In the genomic region with DNA sequence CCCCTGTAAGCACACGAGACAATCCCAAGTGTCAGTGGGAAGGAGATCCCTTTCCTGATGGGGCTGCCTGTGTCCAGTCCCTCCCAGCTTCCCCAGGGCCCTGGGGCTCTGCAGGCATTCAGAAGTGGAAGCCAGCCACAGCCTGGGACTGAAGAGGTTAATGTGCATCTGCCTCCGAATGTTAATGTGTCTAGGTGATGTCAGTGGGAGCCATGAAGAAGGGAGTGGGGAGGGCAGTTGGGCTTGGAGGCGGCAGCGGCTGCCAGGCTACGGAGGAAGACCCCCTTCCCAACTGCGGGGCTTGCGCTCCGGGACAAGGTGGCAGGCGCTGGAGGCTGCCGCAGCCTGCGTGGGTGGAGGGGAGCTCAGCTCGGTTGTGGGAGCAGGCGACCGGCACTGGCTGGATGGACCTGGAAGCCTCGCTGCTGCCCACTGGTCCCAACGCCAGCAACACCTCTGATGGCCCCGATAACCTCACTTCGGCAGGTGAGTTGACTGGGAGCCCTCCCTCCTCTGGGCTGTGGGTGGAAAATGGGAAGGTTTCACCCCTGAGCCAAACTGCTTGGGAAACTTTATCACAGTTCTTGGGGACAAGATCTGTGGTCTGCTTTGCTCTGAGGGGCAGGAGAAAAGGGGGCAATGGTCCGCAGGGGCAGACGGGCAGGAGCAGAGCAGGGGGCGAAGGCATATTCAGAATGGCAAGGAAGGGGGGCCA, we compare ENCODE assay signal across 12 cellular contexts. TPM values are rescaled to one million over a fixed set of nuclear protein-coding genes. Genes with fewer than 3 reads are reported as not detected.
DNase-seq lines count a peak whose midpoint lies in the region; ATAC-seq and TF ChIP-seq lines count a peak whose summit lies in the region.
"Had no signal": no experiment of that assay in that cellular context is flagged by ENCODE, and none has a peak within 500 bp of the region (broad histone marks: within the 10 kb centered on the region; RNA-seq: fewer than 3 reads in every experiment).

A gene with protein sequence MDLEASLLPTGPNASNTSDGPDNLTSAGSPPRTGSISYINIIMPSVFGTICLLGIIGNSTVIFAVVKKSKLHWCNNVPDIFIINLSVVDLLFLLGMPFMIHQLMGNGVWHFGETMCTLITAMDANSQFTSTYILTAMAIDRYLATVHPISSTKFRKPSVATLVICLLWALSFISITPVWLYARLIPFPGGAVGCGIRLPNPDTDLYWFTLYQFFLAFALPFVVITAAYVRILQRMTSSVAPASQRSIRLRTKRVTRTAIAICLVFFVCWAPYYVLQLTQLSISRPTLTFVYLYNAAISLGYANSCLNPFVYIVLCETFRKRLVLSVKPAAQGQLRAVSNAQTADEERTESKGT (plus strand): TSS at position 236 of the 715 bp plus-strand sequence. CDS start 169 bp downstream, at position 405.

- H3K4me1 ChIP-seq in lower lobe of right lung, result peaks cover 16% of the 10 kb centered on the region

- peak within 1 kb of the TSS; percentile 18 for H3K4me3 ChIP-seq in lower lobe of right lung
- H3K4me3 ChIP-seq: cardiac muscle cell had no signal

- H3K36me3 ChIP-seq in lower lobe of right lung, result no peaks in the 10 kb centered on the region
- H3K36me3 ChIP-seq: cardiac muscle cell, transverse colon had no signal

- intact Hi-C loops in lower lobe of right lung (cut with DNase I), result no loop called here

- H3K36me3 Mint-ChIP-seq in activated T-cell treated with anti-CD3 and anti-CD28 coated beads, Interleukin-2, amount 50 U/mL, for 24 hours (ENCODE audit: low read depth), result no peaks in the 10 kb centered on the region
- H3K36me3 Mint-ChIP-seq in activated T-cell treated with anti-CD3 and anti-CD28 coated beads, Interleukin-2, amount 50 U/mL, for 4 hours (ENCODE audit: insufficient read depth), result no peaks in the 10 kb centered on the region
- no peaks in the 10 kb centered on the region for H3K36me3 Mint-ChIP-seq in chondrocyte (ENCODE audit: low read depth)

- no peak for TF ChIP-seq CTCF in chondrocyte (IDR thresholded peaks at IDR 0.05)
- TF ChIP-seq CTCF in lower lobe of right lung (IDR thresholded peaks at IDR 0.05), result no peak

- peaks cover 15% of the 10 kb centered on the region for H3K27me3 ChIP-seq in lower lobe of right lung (ENCODE audit: low read depth)
- H3K27me3 ChIP-seq: cardiac muscle cell had no signal

- peaks cover 27% of the 10 kb centered on the region for H3K4me1 Mint-ChIP-seq in activated T-cell treated with anti-CD3 and anti-CD28 coated beads, Interleukin-2, amount 50 U/mL, for 24 hours (ENCODE audit: low read depth)
- H3K4me1 Mint-ChIP-seq in activated T-cell treated with anti-CD3 and anti-CD28 coated beads, Interleukin-2, amount 50 U/mL, for 4 hours (ENCODE audit: low read depth), result peaks cover 10% of the 10 kb centered on the region
- H3K4me1 Mint-ChIP-seq in chondrocyte (ENCODE audit: low read depth), result peaks cover 31% of the 10 kb centered on the region
- peaks cover 49% of the 10 kb centered on the region for H3K4me1 Mint-ChIP-seq in stimulated activated naive CD8-positive, alpha-beta T cell treated with anti-CD3 and anti-CD28 coated beads, Interleukin-15, amount 100 ng/mL, for 72 hours

- no peaks in the 10 kb centered on the region for H3K9me3 Mint-ChIP-seq in activated T-cell treated with anti-CD3 and anti-CD28 coated beads, Interleukin-2, amount 50 U/mL, for 24 hours
- no peaks in the 10 kb centered on the region for H3K9me3 Mint-ChIP-seq in activated T-cell treated with anti-CD3 and anti-CD28 coated beads, Interleukin-2, amount 50 U/mL, for 4 hours
- no peaks in the 10 kb centered on the region for H3K9me3 Mint-ChIP-seq in chondrocyte (ENCODE audit: low read depth)
- H3K9me3 Mint-ChIP-seq in stimulated activated naive CD8-positive, alpha-beta T cell treated with anti-CD3 and anti-CD28 coated beads, Interleukin-15, amount 100 ng/mL, for 72 hours, result no peaks in the 10 kb centered on the region

- ATAC-seq in activated T-cell treated with anti-CD3 and anti-CD28 coated beads, Interleukin-2, amount 50 U/mL, for 4 hours, result no peak
- ATAC-seq in lower lobe of right lung (no peak), HG03175 (IDR thresholded peaks at IDR 0.05; ENCODE audit: unreplicated experiment) (no peak)
- no peak for ATAC-seq in stimulated activated naive CD8-positive, alpha-beta T cell treated with anti-CD3 and anti-CD28 coated beads, Interleukin-15, amount 100 ng/mL, for 72 hours

- peak within 1 kb of the TSS; percentile 33 for H3K27ac Mint-ChIP-seq in activated T-cell treated with anti-CD3 and anti-CD28 coated beads, Interleukin-2, amount 50 U/mL, for 24 hours
- no peak within 1 kb of the TSS for H3K27ac Mint-ChIP-seq in chondrocyte (ENCODE audit: unreplicated experiment)
- no peak within 1 kb of the TSS for H3K27ac Mint-ChIP-seq in stimulated activated naive CD8-positive, alpha-beta T cell treated with anti-CD3 and anti-CD28 coated beads, Interleukin-15, amount 100 ng/mL, for 72 hours

- peaks cover 29% of the 10 kb centered on the region for H3K27me3 Mint-ChIP-seq in activated T-cell treated with anti-CD3 and anti-CD28 coated beads, Interleukin-2, amount 50 U/mL, for 24 hours
- H3K27me3 Mint-ChIP-seq in activated T-cell treated with anti-CD3 and anti-CD28 coated beads, Interleukin-2, amount 50 U/mL, for 4 hours (ENCODE audit: low read depth), result peaks cover 18% of the 10 kb centered on the region
- peaks cover 4% of the 10 kb centered on the region for H3K27me3 Mint-ChIP-seq in chondrocyte (ENCODE audit: low read depth)
- peaks cover 33% of the 10 kb centered on the region for H3K27me3 Mint-ChIP-seq in stimulated activated naive CD8-positive, alpha-beta T cell treated with anti-CD3 and anti-CD28 coated beads, Interleukin-15, amount 100 ng/mL, for 72 hours

- H3K9me3 ChIP-seq in lower lobe of right lung, result no peaks in the 10 kb centered on the region
- H3K9me3 ChIP-seq: transverse colon had no signal

- no peak within 1 kb of the TSS for H3K27ac ChIP-seq in lower lobe of right lung
- H3K27ac ChIP-seq in temporal lobe (ENCODE audit: low read depth, low read length), result peak within 1 kb of the TSS; percentile 19
- H3K27ac ChIP-seq: cardiac muscle cell, transverse colon had no signal

- no peak for DNase-seq in activated T-cell treated with anti-CD3 and anti-CD28 coated beads, Interleukin-2, amount 50 U/mL, for 24 hours
- no peak for DNase-seq in activated T-cell treated with anti-CD3 and anti-CD28 coated beads, Interleukin-2, amount 50 U/mL, for 4 hours
- DNase-seq in chondrocyte (ENCODE audit: low spot score), result no peak
- DNase-seq in lower lobe of right lung, result no peak
- no peak for DNase-seq in stimulated activated naive CD8-positive, alpha-beta T cell treated with anti-CD3 and anti-CD28 coated beads, Interleukin-15, amount 100 ng/mL, for 72 hours
- DNase-seq in OCI-M1 (lab: John Stamatoyannopoulos, UW), result no peak
- DNase-seq: ACHN, NCI-H1105 treated with DMSO at 0.1 percent for 48 hours, transverse colon had no signal

- H3K4me3 Mint-ChIP-seq in activated T-cell treated with anti-CD3 and anti-CD28 coated beads, Interleukin-2, amount 50 U/mL, for 24 hours, result no peak within 1 kb of the TSS
- H3K4me3 Mint-ChIP-seq in activated T-cell treated with anti-CD3 and anti-CD28 coated beads, Interleukin-2, amount 50 U/mL, for 4 hours, result no peak within 1 kb of the TSS
- peak within 1 kb of the TSS; percentile 58 for H3K4me3 Mint-ChIP-seq in chondrocyte (ENCODE audit: unreplicated experiment)
- H3K4me3 Mint-ChIP-seq in stimulated activated naive CD8-positive, alpha-beta T cell treated with anti-CD3 and anti-CD28 coated beads, Interleukin-15, amount 100 ng/mL, for 72 hours, result no peak within 1 kb of the TSS

RNA-seq across cellular contexts. Expression of the gene that starts here (rescaled TPM):
- total RNA-seq in activated T-cell treated with anti-CD3 and anti-CD28 coated beads, Interleukin-2, amount 50 U/mL, for 4 hours, result not detected
- 0.17 to 0.38 TPM in 2 of 3 replicates, not detected in the other for total RNA-seq in chondrocyte
- total RNA-seq in lower lobe of right lung, result not detected
- total RNA-seq in temporal lobe, result 1.2 TPM
